ENCODE assay signal across 1 cellular context in the genomic region with DNA sequence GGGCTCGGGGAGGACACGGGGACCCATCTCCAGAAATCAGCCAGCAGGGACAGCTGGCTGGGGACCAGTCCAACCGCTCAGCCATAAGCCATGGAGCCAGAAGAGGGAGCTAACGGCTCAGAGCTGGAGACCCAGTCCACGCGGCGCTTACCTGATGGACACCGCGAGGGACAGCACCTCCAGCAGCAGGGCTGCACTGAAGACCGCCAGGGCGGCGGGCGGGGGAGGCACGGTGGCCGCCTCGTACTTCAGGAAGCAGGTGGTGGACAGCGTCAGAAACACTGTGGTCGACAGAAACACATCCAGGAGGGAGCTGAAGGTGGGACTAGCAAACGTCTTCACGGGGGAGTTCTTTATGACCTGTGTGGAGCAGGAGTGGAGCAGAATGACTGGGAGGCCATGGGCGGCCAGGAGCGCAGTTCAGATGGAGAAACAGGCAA.
TF ChIP-seq lines count a peak whose summit lies in the region.

No MANE protein-coding gene starts in this region.

TF ChIP-seq in K562, 482 proteins besides CTCF, POLR2A, EP300 and RAD21 (continued from another document and continues in another):
- TF ChIP-seq, protein P1, sequence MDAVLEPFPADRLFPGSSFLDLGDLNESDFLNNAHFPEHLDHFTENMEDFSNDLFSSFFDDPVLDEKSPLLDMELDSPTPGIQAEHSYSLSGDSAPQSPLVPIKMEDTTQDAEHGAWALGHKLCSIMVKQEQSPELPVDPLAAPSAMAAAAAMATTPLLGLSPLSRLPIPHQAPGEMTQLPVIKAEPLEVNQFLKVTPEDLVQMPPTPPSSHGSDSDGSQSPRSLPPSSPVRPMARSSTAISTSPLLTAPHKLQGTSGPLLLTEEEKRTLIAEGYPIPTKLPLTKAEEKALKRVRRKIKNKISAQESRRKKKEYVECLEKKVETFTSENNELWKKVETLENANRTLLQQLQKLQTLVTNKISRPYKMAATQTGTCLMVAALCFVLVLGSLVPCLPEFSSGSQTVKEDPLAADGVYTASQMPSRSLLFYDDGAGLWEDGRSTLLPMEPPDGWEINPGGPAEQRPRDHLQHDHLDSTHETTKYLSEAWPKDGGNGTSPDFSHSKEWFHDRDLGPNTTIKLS (IDR thresholded peaks at IDR 0.05; ENCODE audit: borderline replicate concordance, low read depth), result 0 out of 2 replicates have a peak, but pooled peaks have one; percentile 29
- TF ChIP-seq STAG1 (CRISPR knock-in tag; IDR thresholded peaks at IDR 0.05; ENCODE audit: borderline replicate concordance) (peak; percentile 89; the same call in 1 of the 2 replicates), ARID2 (IDR thresholded peaks at IDR 0.05) (0 out of 2 replicates have a peak, but pooled peaks have one; percentile 28), CC2D1A (IDR thresholded peaks at IDR 0.05) (0 out of 2 replicates have a peak, but pooled peaks have one; percentile 20), JUND (IDR thresholded peaks at IDR 0.05; ENCODE audit: borderline replicate concordance, low read depth, low read length) (peak; percentile 37; the same call in 1 of the 2 replicates), JUND (tag; IDR thresholded peaks at IDR 0.05; ENCODE audit: borderline replicate concordance, low read depth, low read length) (no peak; the same call in 2 of the 3 replicates), ZNF197 (CRISPR knock-in tag; IDR thresholded peaks at IDR 0.05; ENCODE audit: low read depth) (no peak), ZNF253 (CRISPR knock-in tag; conservative IDR thresholded peaks at IDR 0.05) (no peak), SRF (CRISPR knock-in tag; IDR thresholded peaks at IDR 0.05) (peak in 1 of 2 experiments; percentile 27; a peak in 1 of 4 replicates), NFIC (IDR thresholded peaks at IDR 0.05) (peak; percentile 12; the same call in 1 of the 2 replicates), CREB1 (IDR thresholded peaks at IDR 0.05) (no peak), CREB1 (CRISPR knock-in tag; IDR thresholded peaks at IDR 0.05) (peak; percentile 36), MCM5 (IDR thresholded peaks at IDR 0.05; ENCODE audit: low read depth) (no peak), TSC22D4 (tag; IDR thresholded peaks at IDR 0.05) (no peak), YY1 (IDR thresholded peaks at IDR 0.05; ENCODE audit: borderline replicate concordance in 1 of 3, control insufficient read depth in 1 of 3, extremely low read depth in 1 of 3, insufficient read depth in 3 of 3, insufficient read length in 1 of 3, insufficient replicate concordance in 2 of 3, low read depth in 1 of 3, low read length in 2 of 3) (peak in 2 of 3 experiments; percentile 20 to 31), SREBF1 (IDR thresholded peaks at IDR 0.05; ENCODE audit: borderline replicate concordance, low read depth, low read length) (peak; percentile 18; the same call in 1 of the 2 replicates), CREM (IDR thresholded peaks at IDR 0.05; ENCODE audit: low read depth) (peak; percentile 55; the same call in 1 of the 2 replicates), GATA2 (CRISPR knock-in tag; IDR thresholded peaks at IDR 0.05) (no peak), HNRNPH1 (optimal IDR thresholded peaks at IDR 0.05; ENCODE audit: low read depth, low read length) (no peak), PTTG1 (tag; IDR thresholded peaks at IDR 0.05; ENCODE audit: low read depth) (no peak), NCOA2 (IDR thresholded peaks at IDR 0.05; ENCODE audit: partially characterized antibody in 2 of 2) (no peak), RB1 (IDR thresholded peaks at IDR 0.05; ENCODE audit: low read depth) (peak; percentile 55), ZEB2 (IDR thresholded peaks at IDR 0.05) (peak; percentile 68), TRIM28 (IDR thresholded peaks at IDR 0.05) (no peak), CBX1 (IDR thresholded peaks at IDR 0.05; ENCODE audit: low read depth) (0 out of 2 replicates have a peak, but pooled peaks have one; percentile 23), RBM39 (optimal IDR thresholded peaks at IDR 0.05; ENCODE audit: low read depth, low read length) (no peak), L3MBTL2 (IDR thresholded peaks at IDR 0.05) (peak; percentile 91), RCOR1 (IDR thresholded peaks at IDR 0.05; ENCODE audit: borderline replicate concordance in 1 of 2, low read depth in 2 of 2, low read length in 2 of 2) (peak in 1 of 2 experiments; percentile 64; a peak in 1 of 4 replicates), SMC3 (conservative IDR thresholded peaks at IDR 0.05; ENCODE audit: insufficient read depth, low read depth, low read length) (peak; percentile 86)
- TF ChIP-seq, protein P2, sequence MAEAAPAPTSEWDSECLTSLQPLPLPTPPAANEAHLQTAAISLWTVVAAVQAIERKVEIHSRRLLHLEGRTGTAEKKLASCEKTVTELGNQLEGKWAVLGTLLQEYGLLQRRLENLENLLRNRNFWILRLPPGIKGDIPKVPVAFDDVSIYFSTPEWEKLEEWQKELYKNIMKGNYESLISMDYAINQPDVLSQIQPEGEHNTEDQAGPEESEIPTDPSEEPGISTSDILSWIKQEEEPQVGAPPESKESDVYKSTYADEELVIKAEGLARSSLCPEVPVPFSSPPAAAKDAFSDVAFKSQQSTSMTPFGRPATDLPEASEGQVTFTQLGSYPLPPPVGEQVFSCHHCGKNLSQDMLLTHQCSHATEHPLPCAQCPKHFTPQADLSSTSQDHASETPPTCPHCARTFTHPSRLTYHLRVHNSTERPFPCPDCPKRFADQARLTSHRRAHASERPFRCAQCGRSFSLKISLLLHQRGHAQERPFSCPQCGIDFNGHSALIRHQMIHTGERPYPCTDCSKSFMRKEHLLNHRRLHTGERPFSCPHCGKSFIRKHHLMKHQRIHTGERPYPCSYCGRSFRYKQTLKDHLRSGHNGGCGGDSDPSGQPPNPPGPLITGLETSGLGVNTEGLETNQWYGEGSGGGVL (CRISPR knock-in tag; IDR thresholded peaks at IDR 0.05), result no peak
- TF ChIP-seq, protein P3, sequence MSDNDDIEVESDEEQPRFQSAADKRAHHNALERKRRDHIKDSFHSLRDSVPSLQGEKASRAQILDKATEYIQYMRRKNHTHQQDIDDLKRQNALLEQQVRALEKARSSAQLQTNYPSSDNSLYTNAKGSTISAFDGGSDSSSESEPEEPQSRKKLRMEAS (CRISPR knock-in tag; IDR thresholded peaks at IDR 0.05), result peak; percentile 70
- TF ChIP-seq, protein P4, sequence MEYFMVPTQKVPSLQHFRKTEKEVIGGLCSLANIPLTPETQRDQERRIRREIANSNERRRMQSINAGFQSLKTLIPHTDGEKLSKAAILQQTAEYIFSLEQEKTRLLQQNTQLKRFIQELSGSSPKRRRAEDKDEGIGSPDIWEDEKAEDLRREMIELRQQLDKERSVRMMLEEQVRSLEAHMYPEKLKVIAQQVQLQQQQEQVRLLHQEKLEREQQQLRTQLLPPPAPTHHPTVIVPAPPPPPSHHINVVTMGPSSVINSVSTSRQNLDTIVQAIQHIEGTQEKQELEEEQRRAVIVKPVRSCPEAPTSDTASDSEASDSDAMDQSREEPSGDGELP (CRISPR knock-in tag; IDR thresholded peaks at IDR 0.05; ENCODE audit: borderline replicate concordance), result peak; percentile 90
- TF ChIP-seq, protein P5, sequence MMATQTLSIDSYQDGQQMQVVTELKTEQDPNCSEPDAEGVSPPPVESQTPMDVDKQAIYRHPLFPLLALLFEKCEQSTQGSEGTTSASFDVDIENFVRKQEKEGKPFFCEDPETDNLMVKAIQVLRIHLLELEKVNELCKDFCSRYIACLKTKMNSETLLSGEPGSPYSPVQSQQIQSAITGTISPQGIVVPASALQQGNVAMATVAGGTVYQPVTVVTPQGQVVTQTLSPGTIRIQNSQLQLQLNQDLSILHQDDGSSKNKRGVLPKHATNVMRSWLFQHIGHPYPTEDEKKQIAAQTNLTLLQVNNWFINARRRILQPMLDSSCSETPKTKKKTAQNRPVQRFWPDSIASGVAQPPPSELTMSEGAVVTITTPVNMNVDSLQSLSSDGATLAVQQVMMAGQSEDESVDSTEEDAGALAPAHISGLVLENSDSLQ (IDR thresholded peaks at IDR 0.05), result peak; percentile 79
- TF ChIP-seq, protein P6, sequence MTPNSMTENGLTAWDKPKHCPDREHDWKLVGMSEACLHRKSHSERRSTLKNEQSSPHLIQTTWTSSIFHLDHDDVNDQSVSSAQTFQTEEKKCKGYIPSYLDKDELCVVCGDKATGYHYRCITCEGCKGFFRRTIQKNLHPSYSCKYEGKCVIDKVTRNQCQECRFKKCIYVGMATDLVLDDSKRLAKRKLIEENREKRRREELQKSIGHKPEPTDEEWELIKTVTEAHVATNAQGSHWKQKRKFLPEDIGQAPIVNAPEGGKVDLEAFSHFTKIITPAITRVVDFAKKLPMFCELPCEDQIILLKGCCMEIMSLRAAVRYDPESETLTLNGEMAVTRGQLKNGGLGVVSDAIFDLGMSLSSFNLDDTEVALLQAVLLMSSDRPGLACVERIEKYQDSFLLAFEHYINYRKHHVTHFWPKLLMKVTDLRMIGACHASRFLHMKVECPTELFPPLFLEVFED (CRISPR knock-in tag; conservative IDR thresholded peaks at IDR 0.05), result no peak
- TF ChIP-seq, protein P7, sequence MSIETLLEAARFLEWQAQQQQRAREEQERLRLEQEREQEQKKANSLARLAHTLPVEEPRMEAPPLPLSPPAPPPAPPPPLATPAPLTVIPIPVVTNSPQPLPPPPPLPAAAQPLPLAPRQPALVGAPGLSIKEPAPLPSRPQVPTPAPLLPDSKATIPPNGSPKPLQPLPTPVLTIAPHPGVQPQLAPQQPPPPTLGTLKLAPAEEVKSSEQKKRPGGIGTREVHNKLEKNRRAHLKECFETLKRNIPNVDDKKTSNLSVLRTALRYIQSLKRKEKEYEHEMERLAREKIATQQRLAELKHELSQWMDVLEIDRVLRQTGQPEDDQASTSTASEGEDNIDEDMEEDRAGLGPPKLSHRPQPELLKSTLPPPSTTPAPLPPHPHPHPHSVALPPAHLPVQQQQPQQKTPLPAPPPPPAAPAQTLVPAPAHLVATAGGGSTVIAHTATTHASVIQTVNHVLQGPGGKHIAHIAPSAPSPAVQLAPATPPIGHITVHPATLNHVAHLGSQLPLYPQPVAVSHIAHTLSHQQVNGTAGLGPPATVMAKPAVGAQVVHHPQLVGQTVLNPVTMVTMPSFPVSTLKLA (conservative IDR thresholded peaks at IDR 0.05), result peak in 1 of 2 experiments; percentile 80; a peak in 3 of 4 replicates
- TF ChIP-seq, protein P8, sequence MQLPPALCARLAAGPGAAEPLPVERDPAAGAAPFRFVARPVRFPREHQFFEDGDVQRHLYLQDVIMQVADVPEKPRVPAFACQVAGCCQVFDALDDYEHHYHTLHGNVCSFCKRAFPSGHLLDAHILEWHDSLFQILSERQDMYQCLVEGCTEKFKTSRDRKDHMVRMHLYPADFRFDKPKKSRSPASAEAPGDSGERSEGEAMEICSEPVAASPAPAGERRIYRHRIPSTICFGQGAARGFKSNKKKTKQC (CRISPR knock-in tag; IDR thresholded peaks at IDR 0.05), result no peak
- TF ChIP-seq, protein P9, sequence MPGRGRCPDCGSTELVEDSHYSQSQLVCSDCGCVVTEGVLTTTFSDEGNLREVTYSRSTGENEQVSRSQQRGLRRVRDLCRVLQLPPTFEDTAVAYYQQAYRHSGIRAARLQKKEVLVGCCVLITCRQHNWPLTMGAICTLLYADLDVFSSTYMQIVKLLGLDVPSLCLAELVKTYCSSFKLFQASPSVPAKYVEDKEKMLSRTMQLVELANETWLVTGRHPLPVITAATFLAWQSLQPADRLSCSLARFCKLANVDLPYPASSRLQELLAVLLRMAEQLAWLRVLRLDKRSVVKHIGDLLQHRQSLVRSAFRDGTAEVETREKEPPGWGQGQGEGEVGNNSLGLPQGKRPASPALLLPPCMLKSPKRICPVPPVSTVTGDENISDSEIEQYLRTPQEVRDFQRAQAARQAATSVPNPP (IDR thresholded peaks at IDR 0.05; ENCODE audit: borderline replicate concordance, insufficient read depth, insufficient read length), result no peak
- TF ChIP-seq, protein P10, sequence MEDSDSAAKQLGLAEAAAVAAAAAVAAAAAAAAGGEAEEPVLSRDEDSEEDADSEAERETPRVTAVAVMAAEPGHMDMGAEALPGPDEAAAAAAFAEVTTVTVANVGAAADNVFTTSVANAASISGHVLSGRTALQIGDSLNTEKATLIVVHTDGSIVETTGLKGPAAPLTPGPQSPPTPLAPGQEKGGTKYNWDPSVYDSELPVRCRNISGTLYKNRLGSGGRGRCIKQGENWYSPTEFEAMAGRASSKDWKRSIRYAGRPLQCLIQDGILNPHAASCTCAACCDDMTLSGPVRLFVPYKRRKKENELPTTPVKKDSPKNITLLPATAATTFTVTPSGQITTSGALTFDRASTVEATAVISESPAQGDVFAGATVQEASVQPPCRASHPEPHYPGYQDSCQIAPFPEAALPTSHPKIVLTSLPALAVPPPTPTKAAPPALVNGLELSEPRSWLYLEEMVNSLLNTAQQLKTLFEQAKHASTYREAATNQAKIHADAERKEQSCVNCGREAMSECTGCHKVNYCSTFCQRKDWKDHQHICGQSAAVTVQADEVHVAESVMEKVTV (CRISPR knock-in tag; IDR thresholded peaks at IDR 0.05), result peak; percentile 45
